In the genomic region with DNA sequence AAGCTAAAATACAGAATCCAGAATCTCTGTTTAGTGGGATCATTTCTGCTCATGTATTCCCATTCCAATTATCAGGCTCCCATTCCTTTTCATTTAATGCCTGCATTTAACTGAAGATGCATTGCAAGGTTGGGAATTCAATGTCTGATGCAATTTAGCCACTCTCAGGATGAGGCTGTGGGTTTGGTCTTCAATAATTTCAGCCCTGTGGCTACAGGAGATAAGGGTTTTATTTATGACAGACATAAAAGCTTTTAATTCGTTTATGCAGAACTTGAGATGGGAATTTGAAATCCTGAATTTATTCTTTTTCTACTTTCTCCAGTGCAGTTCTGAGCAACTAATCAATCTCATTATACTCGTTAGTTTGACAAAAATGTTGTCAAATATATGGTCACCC, we compare ENCODE assay signal across 16 cellular contexts.
DNase-seq lines count a peak whose midpoint lies in the region.
"Had no signal": no experiment of that assay in that cellular context is flagged by ENCODE, and none has a peak within 500 bp of the region (broad histone marks: within the 10 kb centered on the region; RNA-seq: fewer than 3 reads in every experiment).

No MANE protein-coding gene starts in this region.

- H3K4me3 ChIP-seq in SK-N-MC = peak overlapping the region; percentile 4; the same call in 1 of the 2 replicates
- H3K4me3 ChIP-seq: BLaER1, GM23248, HAP-1 had no signal

- no peaks in the 10 kb centered on the region for H3K9me3 ChIP-seq in SK-N-MC (ENCODE audit: low read depth, low read length)
- H3K9me3 ChIP-seq: BLaER1, Caco-2, HAP-1 had no signal

- H3K36me3 ChIP-seq in SK-N-MC (ENCODE audit: insufficient read depth, low read length) = no peaks in the 10 kb centered on the region
- H3K36me3 ChIP-seq: BLaER1, HAP-1 had no signal

- H3K9ac ChIP-seq in SK-N-MC (ENCODE audit: insufficient read length) = no peak overlapping the region
- H3K9ac ChIP-seq: BLaER1, GM23248 had no signal

- no peak overlapping the region for H3K27ac ChIP-seq in SK-N-MC
- H3K27ac ChIP-seq: BLaER1, C4-2B, GM23248 had no signal

- DNase-seq in NCI-H226 (peak; percentile 28), SK-N-MC (ENCODE audit: low read depth, low spot score) (peak; percentile 34), amniotic epithelial cell (ENCODE audit: low read depth) (peak; percentile 41), GOT3 (lab: John Stamatoyannopoulos, UW) (no peak), NCI-H1417 treated with DMSO at 0.1 percent for 48 hours (lab: John Stamatoyannopoulos, UW) (no peak)
- no peak for DNase-seq in activated CD4-positive, alpha-beta T cell treated with anti-CD3 and anti-CD28 coated beads, Interleukin-2, amount 50 U/mL, for 4 hours
- DNase-seq: Caco-2; CD4-positive, CD25-positive, alpha-beta regulatory T cell; CD8-positive, alpha-beta T cell; DMS153; DND-41; GM23248; HFFc6 had no signal

Comparison
In these comparisons a context has a peak if more than half of its experiments do, and no peak if none do; other contexts are left out.
1. DNase-seq: peak in NCI-H226 (single experiment), SK-N-MC (single experiment) and amniotic epithelial cell (single experiment); none in GOT3 (single experiment), activated CD4-positive, alpha-beta T cell treated with anti-CD3 and anti-CD28 coated beads, Interleukin-2, amount 50 U/mL, for 4 hours (0 of 2) and NCI-H1417 treated with DMSO at 0.1 percent for 48 hours (single experiment).